Comparison of ENCODE assay signal across 16 cellular contexts in genomic region chr6:22513667-22514066, GRCh38. TPM values are rescaled to one million over a fixed set of nuclear protein-coding genes. Genes with fewer than 3 reads are reported as not detected.
A peak's percentile ranks its signal among the peaks of the same experiment; 100 is the strongest.
DNase-seq lines count a peak whose midpoint lies in the region; TF ChIP-seq lines count a peak whose summit lies in the region.
"Had no signal": no experiment of that assay in that cellular context is flagged by ENCODE, and none has a peak within 500 bp of the region (broad histone marks: within the 10 kb centered on the region; RNA-seq: fewer than 3 reads in every experiment).

No MANE protein-coding gene starts in this region.

- no peaks in the 10 kb centered on the region for H3K9me3 ChIP-seq in neural progenitor cell (ENCODE audit: low read depth)
- no peaks in the 10 kb centered on the region for H3K9me3 ChIP-seq in Caco-2
- H3K9me3 ChIP-seq: BE2C had no signal

- intact Hi-C loops in Caco-2 (cut with micrococcal nuclease; ENCODE audit: unreplicated experiment): no loop called here
- intact Hi-C loops in head of caudate nucleus (cut with DNase I): no loop called here

- TF ChIP-seq CTCF in brain (conservative IDR thresholded peaks at IDR 0.05) (no peak), mesothelial cell of epicardium (IDR thresholded peaks at IDR 0.05; ENCODE audit: unreplicated experiment) (no peak), neural progenitor cell (IDR thresholded peaks at IDR 0.05) (no peak), chondrocyte (IDR thresholded peaks at IDR 0.05) (no peak), Caco-2 (IDR thresholded peaks at IDR 0.05; ENCODE audit: insufficient read depth in 1 of 2, low read depth in 1 of 2, low read length in 1 of 2, severe bottlenecking in 1 of 2, unreplicated experiment in 1 of 2) (no peak)

- no peak overlapping the region for H3K27ac ChIP-seq in neural progenitor cell

- H3K9me3 Mint-ChIP-seq in brain (no peaks in the 10 kb centered on the region), mesothelial cell of epicardium (peaks cover 5% of the 10 kb centered on the region), neural progenitor cell (no peaks in the 10 kb centered on the region), chondrocyte (ENCODE audit: low read depth) (no peaks in the 10 kb centered on the region), Caco-2 (ENCODE audit: unreplicated experiment) (no peaks in the 10 kb centered on the region)
- H3K9me3 Mint-ChIP-seq: H9 had no signal

- no peaks in the 10 kb centered on the region for H3F3A ChIP-seq in neural progenitor cell (ENCODE audit: low read depth)

- H3K27me3 ChIP-seq in neural progenitor cell (no peaks in the 10 kb centered on the region), Caco-2 (replicated peaks; ENCODE audit: control insufficient read depth, insufficient read depth, low read length) (no peaks in the 10 kb centered on the region)
- H3K27me3 ChIP-seq: BE2C had no signal

- no TSS peak for BruUV-seq in Caco-2 (replicated peaks; lab: Mats Ljungman, UMichigan)

- H4K20me1 ChIP-seq in neural progenitor cell (ENCODE audit: low read depth): no peaks in the 10 kb centered on the region

- no peak overlapping the region for H3K4me3 Mint-ChIP-seq in brain
- peak overlapping the region; percentile 30 for H3K4me3 Mint-ChIP-seq in mesothelial cell of epicardium
- no peak overlapping the region for H3K4me3 Mint-ChIP-seq in neural progenitor cell
- no peak overlapping the region for H3K4me3 Mint-ChIP-seq in chondrocyte (ENCODE audit: unreplicated experiment)
- H3K4me3 Mint-ChIP-seq in Caco-2 (ENCODE audit: unreplicated experiment): no peak overlapping the region
- H3K4me3 Mint-ChIP-seq: CD4-positive, CD25-positive, alpha-beta regulatory T cell; CD8-positive, alpha-beta memory T cell; H9 had no signal

- no peak overlapping the region for H3K4me3 ChIP-seq in neural progenitor cell
- H3K4me3 ChIP-seq in Caco-2 (ENCODE audit: low read depth, low read length): no peak overlapping the region

- H3K4me1 Mint-ChIP-seq in brain (peaks cover 38% of the 10 kb centered on the region), mesothelial cell of epicardium (peaks cover 52% of the 10 kb centered on the region), neural progenitor cell (peaks cover 11% of the 10 kb centered on the region), chondrocyte (ENCODE audit: low read depth) (peaks cover 10% of the 10 kb centered on the region), Caco-2 (ENCODE audit: low read depth, unreplicated experiment) (peaks cover 7% of the 10 kb centered on the region)
- H3K4me1 Mint-ChIP-seq: CD4-positive, CD25-positive, alpha-beta regulatory T cell; CD8-positive, alpha-beta memory T cell; H9 had no signal

- H3K36me3 Mint-ChIP-seq in brain (no peaks in the 10 kb centered on the region), mesothelial cell of epicardium (no peaks in the 10 kb centered on the region), neural progenitor cell (no peaks in the 10 kb centered on the region), chondrocyte (ENCODE audit: low read depth) (no peaks in the 10 kb centered on the region), Caco-2 (ENCODE audit: insufficient read depth, unreplicated experiment) (no peaks in the 10 kb centered on the region)
- H3K36me3 Mint-ChIP-seq: CD4-positive, CD25-positive, alpha-beta regulatory T cell; CD8-positive, alpha-beta memory T cell had no signal

- peak; percentile 84 for DNase-seq in SK-N-DZ (ENCODE audit: low spot score)
- DNase-seq in mesothelial cell of epicardium (ENCODE audit: low spot score in 2 of 2, unreplicated experiment in 2 of 2): no peak
- no peak for DNase-seq in neural progenitor cell (ENCODE audit: low spot score)
- DNase-seq in chondrocyte (ENCODE audit: low spot score): no peak
- no peak for DNase-seq in KG1 (lab: John Stamatoyannopoulos, UW)
- no peak for DNase-seq in Caco-2
- no peak for DNase-seq in head of caudate nucleus
- DNase-seq: BE2C; C1 segment of cervical spinal cord; CD4-positive, CD25-positive, alpha-beta regulatory T cell; CD8-positive, alpha-beta memory T cell; COR-L47; H9 had no signal

- H3K36me3 ChIP-seq in neural progenitor cell (no peaks in the 10 kb centered on the region), Caco-2 (ENCODE audit: control insufficient read depth, insufficient read depth, low read length) (no peaks in the 10 kb centered on the region)
- H3K36me3 ChIP-seq: BE2C had no signal

- H3K4me2 ChIP-seq in neural progenitor cell: no peak overlapping the region

- H3K4me1 ChIP-seq in neural progenitor cell: no peaks in the 10 kb centered on the region
- no peaks in the 10 kb centered on the region for H3K4me1 ChIP-seq in Caco-2

- peak overlapping the region in 3 of 5 experiments; percentile 45 to 86 (median 71) for H3K27ac Mint-ChIP-seq in brain
- peak overlapping the region; percentile 90 for H3K27ac Mint-ChIP-seq in mesothelial cell of epicardium
- H3K27ac Mint-ChIP-seq in neural progenitor cell: no peak overlapping the region
- no peak overlapping the region for H3K27ac Mint-ChIP-seq in chondrocyte (ENCODE audit: unreplicated experiment)
- no peak overlapping the region for H3K27ac Mint-ChIP-seq in Caco-2 (ENCODE audit: unreplicated experiment)
- H3K27ac Mint-ChIP-seq: CD4-positive, CD25-positive, alpha-beta regulatory T cell; CD8-positive, alpha-beta memory T cell; H9 had no signal

- H3K27me3 Mint-ChIP-seq in brain (peaks cover 2% of the 10 kb centered on the region), mesothelial cell of epicardium (ENCODE audit: low read depth) (no peaks in the 10 kb centered on the region), neural progenitor cell (ENCODE audit: insufficient read depth, low read depth) (no peaks in the 10 kb centered on the region), chondrocyte (ENCODE audit: low read depth) (no peaks in the 10 kb centered on the region), Caco-2 (ENCODE audit: insufficient read depth, unreplicated experiment) (no peaks in the 10 kb centered on the region)
- H3K27me3 Mint-ChIP-seq: CD4-positive, CD25-positive, alpha-beta regulatory T cell; CD8-positive, alpha-beta memory T cell had no signal

- H3K79me2 ChIP-seq in neural progenitor cell (ENCODE audit: low read depth): no peaks in the 10 kb centered on the region

- no peak overlapping the region for H3K9ac ChIP-seq in neural progenitor cell

- POLR2A ChIA-PET in Caco-2 (lab: Charles Lee): no interaction called here

- H2AFZ ChIP-seq in neural progenitor cell (replicated peaks): peak overlapping the region; percentile 26

- CTCF ChIA-PET in Caco-2 (lab: Charles Lee): no interaction called here

RNA-seq across cellular contexts. Expression of gene HDGFL1, which starts 55.7 kb away (rescaled TPM):
- polyA plus RNA-seq in SK-N-DZ (2014; cell fraction: cytosol; rRNA removed): not detected in 2 replicates
- polyA plus RNA-seq in SK-N-DZ (2014; cell fraction: nucleus; rRNA removed): 0.08 TPM in 1 of 2 replicates, not detected in the other
- polyA plus RNA-seq in brain (ENCODE audit: insufficient read depth, low read depth, low replicate concordance): not detected
- total RNA-seq in mesothelial cell of epicardium (0.09 to 0.14 TPM (median 0.11 TPM) in 3 replicates), neural progenitor cell (ENCODE audit: low replicate concordance) (not detected in 2 replicates), chondrocyte (not detected in 3 replicates), Caco-2 (2022) (not detected in 2 replicates)
- total RNA-seq: A172; CD4-positive, CD25-positive, alpha-beta regulatory T cell; CD8-positive, alpha-beta memory T cell; H1; H9 had no signal
- polyA plus RNA-seq: CD4-positive, CD25-positive, alpha-beta regulatory T cell; CD8-positive, alpha-beta memory T cell; H1 had no signal

Comparison
In these comparisons a context has a peak if more than half of its experiments do, and no peak if none do; other contexts are left out.
1. H3K27ac Mint-ChIP-seq: peak in brain (3 of 5) and mesothelial cell of epicardium (single experiment); none in neural progenitor cell (single experiment), chondrocyte (single experiment) and Caco-2 (single experiment).